Comparison of ENCODE assay signal across 28 cellular contexts in genomic region chr7:49974035-49974434, GRCh38.
"Had no signal": no experiment of that assay in that cellular context is flagged by ENCODE, and none has a peak within 500 bp of the region (broad histone marks: within the 10 kb centered on the region; RNA-seq: fewer than 3 reads in every experiment).

No MANE protein-coding gene starts in this region.

- ATAC-seq: effector memory CD8-positive, alpha-beta T cell; esophagus mucosa; foreskin keratinocyte; gastrocnemius medialis; gastroesophageal sphincter; heart left ventricle; heart right ventricle had no signal

- FAIRE-seq: colon, endometrium, endothelial cell of umbilical vein, frontal cortex had no signal

- H3K27ac ChIP-seq: colonic mucosa, coronary artery, dorsolateral prefrontal cortex, epithelial cell of prostate, esophagus muscularis mucosa, esophagus squamous epithelium, foreskin keratinocyte, gastrocnemius medialis, gastroesophageal sphincter, heart left ventricle, heart right ventricle had no signal

- H3K4me1 ChIP-seq: colonic mucosa, esophagus muscularis mucosa, esophagus squamous epithelium, foreskin keratinocyte, gastrocnemius medialis, gastroesophageal sphincter, heart left ventricle, heart right ventricle had no signal

- DNase-seq: colonic mucosa; cortex of kidney; dermis blood vessel endothelial cell; dorsolateral prefrontal cortex; effector CD4-positive, alpha-beta T cell; effector CD8-positive, alpha-beta T cell; effector memory CD4-positive, alpha-beta T cell; effector memory CD8-positive, alpha-beta T cell; endodermal cell; erythroblast; esophagus squamous epithelium; foreskin fibroblast; foreskin keratinocyte; foreskin melanocyte; gastrocnemius medialis; glutamatergic neuron; head of caudate nucleus; heart left ventricle; heart right ventricle had no signal

- H3K9me3 ChIP-seq: colonic mucosa, esophagus muscularis mucosa, esophagus squamous epithelium, gastrocnemius medialis, gastroesophageal sphincter, heart left ventricle, heart right ventricle had no signal

- H3K36me3 ChIP-seq: colonic mucosa, esophagus muscularis mucosa, esophagus squamous epithelium, gastrocnemius medialis, gastroesophageal sphincter, heart left ventricle, heart right ventricle had no signal

- H3K4me3 ChIP-seq: colonic mucosa, coronary artery, dorsolateral prefrontal cortex, esophagus muscularis mucosa, esophagus squamous epithelium, gastrocnemius medialis, gastroesophageal sphincter, heart left ventricle, heart right ventricle had no signal

- H3K27me3 ChIP-seq: colonic mucosa, dorsolateral prefrontal cortex, esophagus muscularis mucosa, esophagus squamous epithelium, foreskin keratinocyte, gastrocnemius medialis, heart left ventricle, heart right ventricle had no signal
